ENCODE assay signal across 8 cellular contexts in genomic region chr1:145475951-145476350, GRCh38. TPM values are rescaled to one million over a fixed set of nuclear protein-coding genes. Genes with fewer than 3 reads are reported as not detected.
DNase-seq lines count a peak whose midpoint lies in the region; ATAC-seq and TF ChIP-seq lines count a peak whose summit lies in the region.
"Not testable (repeated sequence)": the region's sequence is repeated elsewhere in the genome, so short reads cannot be mapped to it uniquely, and the experiment has no call there.

No MANE protein-coding gene starts in this region.

- H3K23me2 ChIP-seq in H9 (ENCODE audit: insufficient read length, low read depth, low read length, poor library complexity, severe bottlenecking), result not testable (repeated sequence)

- H3K36me3 Mint-ChIP-seq in H9 (ENCODE audit: insufficient read depth in 1 of 3, low read depth in 3 of 3); activated B cell treated with CpG ODN at 0.5 μM for 24 hours (ENCODE audit: low read depth); activated naive CD4-positive, alpha-beta T cell treated with anti-CD3 and anti-CD28 coated beads, Interleukin-2, amount 10 ng/mL, durations not matched to agents 7 days and 5 days; chondrocyte (ENCODE audit: low read depth); glutamatergic neuron (ENCODE audit: unreplicated experiment): not testable (repeated sequence)

- H3K4ac ChIP-seq in H9 (ENCODE audit: low read depth, low read length), result not testable (repeated sequence)

- H2AK5ac ChIP-seq in H9 (ENCODE audit: insufficient read length, low read length), result not testable (repeated sequence)

- H3K27me3 ChIP-seq in ACC112 (ENCODE audit: insufficient read depth, low read length); H9 (ENCODE audit: insufficient read depth, low read length): not testable (repeated sequence)

- not testable (repeated sequence) for H3K79me1 ChIP-seq in H9 (ENCODE audit: insufficient read depth, low read depth, low read length, poor library complexity, severe bottlenecking)

- not testable (repeated sequence) for H4K20me1 ChIP-seq in H9 (ENCODE audit: control insufficient read depth, insufficient read depth, insufficient read length)

- not testable (repeated sequence) for H2BK20ac ChIP-seq in H9 (ENCODE audit: low read depth, low read length, poor library complexity, severe bottlenecking)

- H3K27ac Mint-ChIP-seq in H9; activated B cell treated with CpG ODN at 0.5 μM for 24 hours; activated naive CD4-positive, alpha-beta T cell treated with anti-CD3 and anti-CD28 coated beads, Interleukin-2, amount 10 ng/mL, durations not matched to agents 7 days and 5 days; glutamatergic neuron (ENCODE audit: unreplicated experiment): not testable (repeated sequence)
- H3K27ac Mint-ChIP-seq in chondrocyte (ENCODE audit: unreplicated experiment), result peak overlapping the region; percentile 8

- not testable (repeated sequence) for H2BK15ac ChIP-seq in H9 (ENCODE audit: low read depth, low read length)

- not testable (repeated sequence) for H3K4me1 Mint-ChIP-seq in H9; activated B cell treated with CpG ODN at 0.5 μM for 24 hours; activated naive CD4-positive, alpha-beta T cell treated with anti-CD3 and anti-CD28 coated beads, Interleukin-2, amount 10 ng/mL, durations not matched to agents 7 days and 5 days; chondrocyte (ENCODE audit: low read depth); glutamatergic neuron (ENCODE audit: low read depth, unreplicated experiment)

- H3T11ph ChIP-seq in H9 (ENCODE audit: low read length), result not testable (repeated sequence)

- no CpG with 5 or more reads among the region's 25 CpGs for WGBS in H9 (ENCODE audit: extremely low coverage, insufficient read length, low lambda C conversion rate)
- no CpG with 5 or more reads among the region's 25 CpGs for WGBS in mesodermal cell (ENCODE audit: insufficient coverage in 2 of 2), 2 experiments

- H3K9ac ChIP-seq in H9 (ENCODE audit: extremely low read depth, insufficient read length, low read length), result not testable (repeated sequence)

- POLR2A ChIA-PET in activated B cell treated with CpG ODN at 0.5 μM for 24 hours (lab: Charles Lee), result not testable (repeated sequence)

- CTCF ChIA-PET in activated B cell treated with CpG ODN at 0.5 μM for 24 hours (lab: Charles Lee); activated naive CD4-positive, alpha-beta T cell treated with anti-CD3 and anti-CD28 coated beads, Interleukin-2, amount 10 ng/mL, durations not matched to agents 7 days and 5 days (lab: Charles Lee): not testable (repeated sequence)

- H3K4me1 ChIP-seq in ACC112 (ENCODE audit: control insufficient read depth, insufficient read depth, low read length, unreplicated experiment); H9 (ENCODE audit: insufficient read depth, low read length); mesodermal cell (ENCODE audit: control insufficient read depth, insufficient read depth, low read length, poor library complexity, severe bottlenecking): not testable (repeated sequence)

- not testable (repeated sequence) for H2BK5ac ChIP-seq in H9 (ENCODE audit: insufficient read length, low read length)

- not testable (repeated sequence) for ATAC-seq in activated B cell treated with CpG ODN at 0.5 μM for 24 hours (ENCODE audit: low read depth)

- not testable (repeated sequence) for H4K8ac ChIP-seq in H9 (replicated peaks; ENCODE audit: insufficient read length, low read depth, low read length)

- DNase-seq in H9; activated B cell treated with CpG ODN at 0.5 μM for 24 hours; activated naive CD4-positive, alpha-beta T cell treated with anti-CD3 and anti-CD28 coated beads, Interleukin-2, amount 10 ng/mL, durations not matched to agents 7 days and 5 days; chondrocyte (ENCODE audit: low spot score): not testable (repeated sequence)
- peak; percentile 13 for DNase-seq in glutamatergic neuron
- peak; percentile 12 for DNase-seq in retina

- H2BK12ac ChIP-seq in H9 (ENCODE audit: insufficient read length, low read depth, low read length), result not testable (repeated sequence)

- not testable (repeated sequence) for H4K5ac ChIP-seq in H9 (ENCODE audit: insufficient read length, low read depth, low read length)

- not testable (repeated sequence) for H3K9me3 ChIP-seq in H9 (ENCODE audit: control insufficient read depth, low read depth, low read length); mesodermal cell (ENCODE audit: control insufficient read depth, low read length)

- not testable (repeated sequence) for H3K9me3 Mint-ChIP-seq in H9; activated B cell treated with CpG ODN at 0.5 μM for 24 hours; activated naive CD4-positive, alpha-beta T cell treated with anti-CD3 and anti-CD28 coated beads, Interleukin-2, amount 10 ng/mL, durations not matched to agents 7 days and 5 days; chondrocyte (ENCODE audit: low read depth); glutamatergic neuron (ENCODE audit: unreplicated experiment)

- not testable (repeated sequence) for H3K79me2 ChIP-seq in ACC112 (ENCODE audit: control insufficient read depth, insufficient read depth, low read length, unreplicated experiment); H9 (ENCODE audit: insufficient read depth, low read length)

- not testable (repeated sequence) for H3K14ac ChIP-seq in H9 (ENCODE audit: insufficient read depth, low read length)

- intact Hi-C loops in activated B cell treated with CpG ODN at 0.5 μM for 24 hours (cut with micrococcal nuclease), result not testable (repeated sequence)

- not testable (repeated sequence) for H2BK120ac ChIP-seq in H9 (ENCODE audit: low read depth, low read length, poor library complexity, severe bottlenecking)

- H3K23ac ChIP-seq in H9 (ENCODE audit: insufficient read length, low read depth, low read length), result not testable (repeated sequence)

- H3K4me3 Mint-ChIP-seq in H9, result peak overlapping the region; percentile 75 to 93
- H3K4me3 Mint-ChIP-seq in activated B cell treated with CpG ODN at 0.5 μM for 24 hours, result peak overlapping the region; percentile 32
- peak overlapping the region; percentile 21 for H3K4me3 Mint-ChIP-seq in activated naive CD4-positive, alpha-beta T cell treated with anti-CD3 and anti-CD28 coated beads, Interleukin-2, amount 10 ng/mL, durations not matched to agents 7 days and 5 days
- H3K4me3 Mint-ChIP-seq in chondrocyte (ENCODE audit: unreplicated experiment), result peak overlapping the region; percentile 68
- peak overlapping the region; percentile 80 for H3K4me3 Mint-ChIP-seq in glutamatergic neuron (ENCODE audit: unreplicated experiment)

- H3K27ac ChIP-seq in ACC112 (ENCODE audit: low read depth, low read length); H9 (ENCODE audit: insufficient read length, low read depth, low read length); mesodermal cell (ENCODE audit: low read depth, low read length, severe bottlenecking): not testable (repeated sequence)

- not testable (repeated sequence) for H3K4me2 ChIP-seq in H9 (ENCODE audit: insufficient read depth, insufficient read length, low read length)

- peak overlapping the region; percentile 74 for H3K4me3 ChIP-seq in ACC112 (ENCODE audit: low read depth, low read length)
- peak overlapping the region; percentile 30 for H3K4me3 ChIP-seq in mesodermal cell (ENCODE audit: extremely low read depth, insufficient read depth, low read length, poor library complexity, severe bottlenecking)

- not testable (repeated sequence) for H3K36me3 ChIP-seq in ACC112 (ENCODE audit: insufficient read depth, low read length); mesodermal cell (ENCODE audit: control insufficient read depth, insufficient read depth, low read length)

- not testable (repeated sequence) for H2AFZ ChIP-seq in ACC112 (ENCODE audit: low read length, unreplicated experiment); H9 (ENCODE audit: low read length)

- H4K91ac ChIP-seq in H9 (ENCODE audit: insufficient read length, low read depth, low read length), result not testable (repeated sequence)

- H3K27me3 Mint-ChIP-seq in H9 (ENCODE audit: low read depth), result peaks cover 16% of the 10 kb centered on the region
- H3K27me3 Mint-ChIP-seq in activated B cell treated with CpG ODN at 0.5 μM for 24 hours; chondrocyte (ENCODE audit: low read depth); glutamatergic neuron (ENCODE audit: unreplicated experiment): not testable (repeated sequence)
- peaks cover 17% of the 10 kb centered on the region for H3K27me3 Mint-ChIP-seq in activated naive CD4-positive, alpha-beta T cell treated with anti-CD3 and anti-CD28 coated beads, Interleukin-2, amount 10 ng/mL, durations not matched to agents 7 days and 5 days

- not testable (repeated sequence) for TF ChIP-seq CTCF in H9 (conservative IDR thresholded peaks at IDR 0.05); activated B cell treated with CpG ODN at 0.5 μM for 24 hours (IDR thresholded peaks at IDR 0.05); chondrocyte (IDR thresholded peaks at IDR 0.05); glutamatergic neuron (IDR thresholded peaks at IDR 0.05; ENCODE audit: partially characterized antibody, unreplicated experiment)

- not testable (repeated sequence) for H3K18ac ChIP-seq in H9 (ENCODE audit: insufficient read length, low read depth, low read length)

- H3K56ac ChIP-seq in H9 (ENCODE audit: insufficient read length, low read depth, low read length), result not testable (repeated sequence)

RNA-seq across cellular contexts. Expression of gene NBPF20, which starts 50.5 kb away (rescaled TPM):
- total RNA-seq in H9 (2021) (0.22 and 0.28 TPM in 2 replicates), activated B cell treated with CpG ODN at 0.5 μM for 24 hours (5.5 and 7.1 TPM in 2 replicates), chondrocyte (2.7 to 5.7 TPM (median 3.4 TPM) in 3 replicates), glutamatergic neuron (ENCODE audit: unreplicated experiment) (1.2 TPM)
- polyA plus RNA-seq in mesodermal cell (2013, experiment 1 of 2), result 1.7 TPM
- 0.86 TPM for polyA plus RNA-seq in mesodermal cell (2013, experiment 2 of 2)

Comparison
In these comparisons a context has a peak if more than half of its experiments do, and no peak if none do; other contexts are left out.
1. H3K4me3 Mint-ChIP-seq: peak in every context shown above with its lines; median percentile 84 in H9; 80 in glutamatergic neuron; 68 in chondrocyte; 32 in activated B cell treated with CpG ODN at 0.5 μM for 24 hours; 21 in activated naive CD4-positive, alpha-beta T cell treated with anti-CD3 and anti-CD28 coated beads, Interleukin-2, amount 10 ng/mL, durations not matched to agents 7 days and 5 days.